8 cellular contexts compared by ENCODE assay signal in the genomic region with DNA sequence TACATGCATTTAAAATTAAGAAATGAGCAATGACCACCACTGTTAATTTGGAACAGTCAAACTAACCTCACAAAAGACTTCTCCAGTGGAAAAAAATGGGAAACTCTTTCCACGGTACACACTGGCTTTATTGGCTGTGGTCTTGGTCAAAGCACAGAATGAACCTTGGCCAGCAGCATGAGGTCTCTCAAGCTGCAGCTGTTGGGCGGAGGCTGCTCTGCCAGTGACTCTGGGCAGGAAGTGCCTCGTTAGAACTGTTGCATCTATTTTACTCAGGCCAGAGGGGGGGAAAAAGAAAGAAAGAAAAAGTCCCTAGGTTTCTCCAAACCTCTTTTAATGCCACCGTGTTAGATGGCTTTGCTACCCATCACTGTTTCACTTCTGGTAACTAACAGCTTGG.
A peak's percentile ranks its signal among the peaks of the same experiment; 100 is the strongest.
DNase-seq lines count a peak whose midpoint lies in the region; ATAC-seq and TF ChIP-seq lines count a peak whose summit lies in the region.

No MANE protein-coding gene starts in this region.

- ATAC-seq in HG03097 (IDR thresholded peaks at IDR 0.05; ENCODE audit: low FRiP score, unreplicated experiment) (peak; percentile 80), gastrocnemius medialis (peak; percentile 93 to 95)

- no peaks in the 10 kb centered on the region for H3K36me3 ChIP-seq in gastrocnemius medialis

- in situ Hi-C loops in astrocyte of the cerebellum (cut with HindIII; ENCODE audit: low sequenced_read_pairs) (no loop called here), gastrocnemius medialis (cut with MboI; ENCODE audit: low sequenced_read_pairs in 4 of 4) (no loop called here)

- no peaks in the 10 kb centered on the region for H3K9me3 ChIP-seq in gastrocnemius medialis

- TF ChIP-seq CTCF in astrocyte of the cerebellum (IDR thresholded peaks at IDR 0.05; ENCODE audit: low read depth, low read length, missing control alignments) = no peak
- TF ChIP-seq CTCF in gastrocnemius medialis (IDR thresholded peaks at IDR 0.05 in 4 of 5, conservative IDR thresholded peaks at IDR 0.05 in 1 of 5) = no peak

- DNase-seq in NCI-H510A treated with DMSO at 0.1 percent for 48 hours (lab: John Stamatoyannopoulos, UW) (peak; percentile 44), NCI-H510A (lab: John Stamatoyannopoulos, UW) (no peak), astrocyte of the cerebellum (ENCODE audit: low read depth) (peak; percentile 83), gastrocnemius medialis (peak; percentile 61 to 67), NCI-H2107 treated with DMSO at 0.1 percent for 48 hours (lab: John Stamatoyannopoulos, UW; ENCODE audit: unreplicated experiment) (no peak), kidney tubule cell (ENCODE audit: low spot score) (no peak)
- DNase-seq in stimulated activated CD4-positive, alpha-beta T cell treated with anti-CD3 and anti-CD28 coated beads, Interleukin-4, amount 100 ng/mL, for 1 hour = no peak

- intact Hi-C loops in gastrocnemius medialis (cut with DNase I; ENCODE audit: low total_unique reads) = no loop called here

- no peak for TF ChIP-seq POLR2A in gastrocnemius medialis (IDR thresholded peaks at IDR 0.05)

- peak overlapping the region; percentile 9 to 65 (median 54) for H3K27ac ChIP-seq in gastrocnemius medialis

- peaks cover 8 to 32% of the 10 kb centered on the region in 2 donors for H3K4me1 ChIP-seq in gastrocnemius medialis

- no peaks in the 10 kb centered on the region for H3K27me3 ChIP-seq in gastrocnemius medialis

- H3K4me3 ChIP-seq in astrocyte of the cerebellum (ENCODE audit: low read depth, low read length) (no peak overlapping the region), gastrocnemius medialis (no peak overlapping the region)

Comparison
In these comparisons a context has a peak if more than half of its experiments do, and no peak if none do; other contexts are left out.
1. DNase-seq: peak in NCI-H510A treated with DMSO at 0.1 percent for 48 hours (single experiment), astrocyte of the cerebellum (single experiment) and gastrocnemius medialis (2 of 2); none in NCI-H510A (single experiment), stimulated activated CD4-positive, alpha-beta T cell treated with anti-CD3 and anti-CD28 coated beads, Interleukin-4, amount 100 ng/mL, for 1 hour (single experiment), NCI-H2107 treated with DMSO at 0.1 percent for 48 hours (single experiment) and kidney tubule cell (single experiment).